ENCODE assay signal across 8 cellular contexts in the genomic region with DNA sequence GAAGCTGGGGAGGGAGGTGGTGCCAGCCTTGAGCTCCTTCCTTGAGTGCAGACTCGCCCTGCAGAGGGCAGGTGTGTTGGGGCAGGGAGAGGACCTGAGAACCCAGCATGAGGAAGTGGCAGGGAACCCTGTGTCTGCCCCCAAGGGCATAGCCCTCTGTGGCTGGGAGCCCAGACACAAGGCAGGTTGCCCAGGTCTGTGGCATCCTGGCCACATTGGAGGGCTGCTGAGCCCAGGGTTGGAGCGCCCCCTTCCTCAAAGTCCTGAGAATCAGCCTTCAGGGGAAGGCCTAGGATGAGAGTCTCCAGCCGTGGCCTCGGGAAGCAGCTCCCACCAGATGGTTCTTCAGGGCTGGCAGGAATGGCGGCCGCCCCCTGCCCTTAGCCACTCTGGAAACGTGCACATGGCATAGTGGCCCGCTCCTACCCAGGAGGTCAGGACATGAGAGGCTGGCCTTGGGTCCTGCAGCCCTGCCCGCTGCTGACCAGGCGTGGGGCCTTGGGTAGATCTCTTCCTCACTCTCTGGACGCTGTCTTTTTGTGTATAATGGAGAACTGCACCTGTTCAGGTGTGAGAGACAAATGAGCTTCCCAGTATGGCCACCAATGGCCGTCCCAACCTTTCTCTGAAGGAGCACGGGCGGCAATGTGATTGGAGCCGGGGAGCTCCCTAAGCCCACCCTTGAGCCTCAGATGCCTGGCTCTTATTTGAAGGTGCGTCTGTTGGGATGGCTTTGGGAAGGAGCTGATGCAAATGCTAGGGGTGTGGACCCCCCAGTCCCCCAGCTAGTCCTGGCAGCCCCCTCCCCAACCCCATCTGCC. TPM values are rescaled to one million over a fixed set of nuclear protein-coding genes. Genes with fewer than 3 reads are reported as not detected.
DNase-seq lines count a peak whose midpoint lies in the region; TF ChIP-seq lines count a peak whose summit lies in the region.

No MANE protein-coding gene starts in this region.

- no peak overlapping the region for H2BK120ac ChIP-seq in trophoblast cell (ENCODE audit: insufficient read depth, low read length, poor library complexity)

- H3K9ac ChIP-seq in BLaER1 treated with 17β-estradiol and CSF1 and Interleukin-3, amounts not matched to agents 10 nM and 100 nM = peak overlapping the region in 7 of 11 experiments; percentile 4 to 57 (median 47); a peak in 10 of 22 replicates
- H3K9ac ChIP-seq in SU-DHL-6 (ENCODE audit: low read length) (peak overlapping the region; percentile 67), trophoblast cell (ENCODE audit: low read length) (no peak overlapping the region)

- WGBS in trophoblast cell (ENCODE audit: extremely low coverage, insufficient coverage, insufficient read length) = no CpG with 5 or more reads among the region's 16 CpGs

- H3F3A ChIP-seq in SU-DHL-6 (ENCODE audit: insufficient read depth) = peaks cover 73% of the 10 kb centered on the region

- H2AK5ac ChIP-seq in trophoblast cell (ENCODE audit: low read length) = no peak overlapping the region

- H3K4me1 Mint-ChIP-seq in mesothelial cell of epicardium (peaks cover 7% of the 10 kb centered on the region), endothelial cell (ENCODE audit: unreplicated experiment) (peaks cover 6% of the 10 kb centered on the region)

- H3K9me2 ChIP-seq in SU-DHL-6 (replicated peaks; ENCODE audit: insufficient read depth, low read length) = no peaks in the 10 kb centered on the region

- peaks cover 14% of the 10 kb centered on the region for H3K79me1 ChIP-seq in trophoblast cell (ENCODE audit: low read length)

- H3K27me3 Mint-ChIP-seq in mesothelial cell of epicardium (ENCODE audit: low read depth) (no peaks in the 10 kb centered on the region), endothelial cell (ENCODE audit: unreplicated experiment) (peaks cover 8% of the 10 kb centered on the region)

- no peak overlapping the region for H2AFZ ChIP-seq in SU-DHL-6 (ENCODE audit: low read depth, low read length, severe bottlenecking)
- no peak overlapping the region for H2AFZ ChIP-seq in trophoblast cell (ENCODE audit: insufficient read depth, low read length, poor library complexity)

- H3K79me2 ChIP-seq in SU-DHL-6 (ENCODE audit: insufficient read depth, low read length) = no peaks in the 10 kb centered on the region
- peaks cover 6% of the 10 kb centered on the region for H3K79me2 ChIP-seq in trophoblast cell (ENCODE audit: control insufficient read depth, insufficient read depth, low read length, poor library complexity)

- no peak overlapping the region; a peak in 1 of 20 replicates for H3K4me3 ChIP-seq in BLaER1 treated with 17β-estradiol and CSF1 and Interleukin-3, amounts not matched to agents 10 nM and 100 nM
- no peak overlapping the region for H3K4me3 ChIP-seq in SU-DHL-6 (ENCODE audit: insufficient read depth, low read length, poor library complexity, severe bottlenecking)
- no peak overlapping the region for H3K4me3 ChIP-seq in trophoblast cell (ENCODE audit: low read depth, low read length)

- peaks cover 5 to 22% (median 18%) of the 10 kb centered on the region in 11 experiments; a peak in 21 of 22 replicates for H3K36me3 ChIP-seq in BLaER1 treated with 17β-estradiol and CSF1 and Interleukin-3, amounts not matched to agents 10 nM and 100 nM
- H3K36me3 ChIP-seq in SU-DHL-6 (ENCODE audit: low read length) = peaks cover under 1% of the 10 kb centered on the region; the same call in 1 of the 2 replicates
- H3K36me3 ChIP-seq in trophoblast cell (ENCODE audit: control insufficient read depth in 1 of 2, insufficient read depth in 2 of 2, low read length in 2 of 2) = peaks cover 13% of the 10 kb centered on the region in 2 experiments

- H3K9me3 Mint-ChIP-seq in mesothelial cell of epicardium (no peaks in the 10 kb centered on the region), endothelial cell (ENCODE audit: unreplicated experiment) (no peaks in the 10 kb centered on the region)

- H2BK12ac ChIP-seq in trophoblast cell (ENCODE audit: low read length) = no peak overlapping the region

- peak; percentile 30; the same call in 1 of the 2 replicates for TF ChIP-seq CTCF in GM12874 (IDR thresholded peaks at IDR 0.05; ENCODE audit: insufficient read depth, low read depth, low read length)
- peak; percentile 38 for TF ChIP-seq CTCF in SU-DHL-6 (IDR thresholded peaks at IDR 0.05; ENCODE audit: insufficient read depth, low read length, poor library complexity, severe bottlenecking)
- no peak for TF ChIP-seq CTCF in mesothelial cell of epicardium (IDR thresholded peaks at IDR 0.05; ENCODE audit: unreplicated experiment)
- no peak for TF ChIP-seq CTCF in endothelial cell (IDR thresholded peaks at IDR 0.05; ENCODE audit: unreplicated experiment)

- H3K9me3 ChIP-seq in BLaER1 treated with 17β-estradiol and CSF1 and Interleukin-3, amounts not matched to agents 10 nM and 100 nM (replicated peaks in 1 of 11) = no peaks in the 10 kb centered on the region
- H3K9me3 ChIP-seq in SU-DHL-6 (ENCODE audit: insufficient read depth, low read length) (no peaks in the 10 kb centered on the region), trophoblast cell (ENCODE audit: insufficient read depth, low read depth, low read length) (peaks cover 2% of the 10 kb centered on the region)

- H3K18ac ChIP-seq in trophoblast cell (ENCODE audit: low read length) = no peak overlapping the region

- H3K4ac ChIP-seq in trophoblast cell (ENCODE audit: low read depth, low read length) = no peak overlapping the region

- no peak overlapping the region for H3K14ac ChIP-seq in trophoblast cell (ENCODE audit: low read length)

- H4K91ac ChIP-seq in trophoblast cell (ENCODE audit: low read depth, low read length) = no peak overlapping the region

- DNase-seq in kidney tubule cell (ENCODE audit: low spot score) (peak; percentile 53), trophoblast cell (no peak), AML-193 (lab: John Stamatoyannopoulos, UW) (no peak), mesothelial cell of epicardium (ENCODE audit: low spot score in 2 of 2, unreplicated experiment in 2 of 2) (no peak), endothelial cell (ENCODE audit: low spot score) (no peak)

- no peak overlapping the region for H4K8ac ChIP-seq in trophoblast cell (ENCODE audit: low read depth, low read length)

- no peak overlapping the region for H3K4me3 Mint-ChIP-seq in mesothelial cell of epicardium
- H3K4me3 Mint-ChIP-seq in endothelial cell (ENCODE audit: unreplicated experiment) = no peak overlapping the region

- H3K27ac Mint-ChIP-seq in mesothelial cell of epicardium (no peak overlapping the region), endothelial cell (ENCODE audit: unreplicated experiment) (no peak overlapping the region)

- peaks cover 0 to 11% (median 3%) of the 10 kb centered on the region in 11 experiments; a peak in 13 of 22 replicates for H3K27me3 ChIP-seq in BLaER1 treated with 17β-estradiol and CSF1 and Interleukin-3, amounts not matched to agents 10 nM and 100 nM
- H3K27me3 ChIP-seq in SU-DHL-6 (ENCODE audit: low read length) (no peaks in the 10 kb centered on the region), trophoblast cell (ENCODE audit: insufficient read depth, low read length) (no peaks in the 10 kb centered on the region)

- H3K36me3 Mint-ChIP-seq in mesothelial cell of epicardium = no peaks in the 10 kb centered on the region
- H3K36me3 Mint-ChIP-seq in endothelial cell (ENCODE audit: low read depth, unreplicated experiment) = no peaks in the 10 kb centered on the region

- H2BK5ac ChIP-seq in trophoblast cell (ENCODE audit: low read depth, low read length, poor library complexity) = no peak overlapping the region

- H3K27ac ChIP-seq in BLaER1 treated with 17β-estradiol and CSF1 and Interleukin-3, amounts not matched to agents 10 nM and 100 nM = peak overlapping the region in 8 of 11 experiments; percentile 2 to 68 (median 26); a peak in 10 of 22 replicates
- H3K27ac ChIP-seq in SU-DHL-6 (ENCODE audit: low read depth, low read length) (peak overlapping the region; percentile 100), trophoblast cell (ENCODE audit: low read depth, low read length) (no peak overlapping the region)

- H4K12ac ChIP-seq in trophoblast cell (ENCODE audit: low read depth, low read length) = no peak overlapping the region

- peaks cover 16 to 41% (median 31%) of the 10 kb centered on the region in 11 experiments; a peak in 19 of 22 replicates for H4K20me1 ChIP-seq in BLaER1 treated with 17β-estradiol and CSF1 and Interleukin-3, amounts not matched to agents 10 nM and 100 nM
- H4K20me1 ChIP-seq in SU-DHL-6 (ENCODE audit: low read depth, low read length) = no peaks in the 10 kb centered on the region

- peak overlapping the region; percentile 63 to 100 (median 84) for H3K4me2 ChIP-seq in BLaER1 treated with 17β-estradiol and CSF1 and Interleukin-3, amounts not matched to agents 10 nM and 100 nM
- peak overlapping the region; percentile 94 for H3K4me2 ChIP-seq in SU-DHL-6 (ENCODE audit: low read depth, low read length, poor library complexity, severe bottlenecking)
- no peak overlapping the region for H3K4me2 ChIP-seq in trophoblast cell (ENCODE audit: low read length)

- peaks cover 70 to 86% (median 82%) of the 10 kb centered on the region in 10 experiments for H3K4me1 ChIP-seq in BLaER1 treated with 17β-estradiol and CSF1 and Interleukin-3, amounts not matched to agents 10 nM and 100 nM
- H3K4me1 ChIP-seq in trophoblast cell (ENCODE audit: control insufficient read depth in 1 of 2, insufficient read depth in 2 of 2, low read length in 2 of 2) = peaks cover 0 to 4% of the 10 kb centered on the region in 2 experiments

- no peak overlapping the region for H3K23ac ChIP-seq in trophoblast cell (ENCODE audit: low read length)

RNA-seq across cellular contexts. Expression of a gene that starts 4.5 kb away (rescaled TPM):
- polyA plus RNA-seq in trophoblast cell (2013) = 19.4 and 20.9 TPM in 2 replicates
- total RNA-seq in mesothelial cell of epicardium (24.6 to 30.1 TPM (median 25.0 TPM) in 3 replicates), endothelial cell (ENCODE audit: unreplicated experiment) (4.1 TPM)

RNA-seq across cellular contexts. Expression of a gene that starts 29.4 kb away (rescaled TPM):
- polyA plus RNA-seq in trophoblast cell (2013) = 138 and 148 TPM in 2 replicates
- 84.9 to 94.5 TPM (median 86.8 TPM) in 3 replicates for total RNA-seq in mesothelial cell of epicardium
- total RNA-seq in endothelial cell (ENCODE audit: unreplicated experiment) = 84.0 TPM

RNA-seq across cellular contexts. Expression of a gene that starts 38.6 kb away (rescaled TPM):
- polyA plus RNA-seq in trophoblast cell (2013) = 53.4 and 53.7 TPM in 2 replicates
- total RNA-seq in mesothelial cell of epicardium (44.5 to 45.4 TPM (median 44.9 TPM) in 3 replicates), endothelial cell (ENCODE audit: unreplicated experiment) (56.3 TPM)

RNA-seq across cellular contexts. Expression of a gene that starts 46.0 kb away (rescaled TPM):
- 17.9 and 19.2 TPM in 2 replicates for polyA plus RNA-seq in trophoblast cell (2013)
- total RNA-seq in mesothelial cell of epicardium (23.7 to 25.8 TPM (median 25.0 TPM) in 3 replicates), endothelial cell (ENCODE audit: unreplicated experiment) (202 TPM)

Comparison
In these comparisons a context has a peak if more than half of its experiments do, and no peak if none do; other contexts are left out.
1. CTCF ChIP-seq: peak in GM12874 (single experiment) and SU-DHL-6 (single experiment); none in mesothelial cell of epicardium (single experiment) and endothelial cell (single experiment).